ENCODE assay signal across 14 cellular contexts in the genomic region with DNA sequence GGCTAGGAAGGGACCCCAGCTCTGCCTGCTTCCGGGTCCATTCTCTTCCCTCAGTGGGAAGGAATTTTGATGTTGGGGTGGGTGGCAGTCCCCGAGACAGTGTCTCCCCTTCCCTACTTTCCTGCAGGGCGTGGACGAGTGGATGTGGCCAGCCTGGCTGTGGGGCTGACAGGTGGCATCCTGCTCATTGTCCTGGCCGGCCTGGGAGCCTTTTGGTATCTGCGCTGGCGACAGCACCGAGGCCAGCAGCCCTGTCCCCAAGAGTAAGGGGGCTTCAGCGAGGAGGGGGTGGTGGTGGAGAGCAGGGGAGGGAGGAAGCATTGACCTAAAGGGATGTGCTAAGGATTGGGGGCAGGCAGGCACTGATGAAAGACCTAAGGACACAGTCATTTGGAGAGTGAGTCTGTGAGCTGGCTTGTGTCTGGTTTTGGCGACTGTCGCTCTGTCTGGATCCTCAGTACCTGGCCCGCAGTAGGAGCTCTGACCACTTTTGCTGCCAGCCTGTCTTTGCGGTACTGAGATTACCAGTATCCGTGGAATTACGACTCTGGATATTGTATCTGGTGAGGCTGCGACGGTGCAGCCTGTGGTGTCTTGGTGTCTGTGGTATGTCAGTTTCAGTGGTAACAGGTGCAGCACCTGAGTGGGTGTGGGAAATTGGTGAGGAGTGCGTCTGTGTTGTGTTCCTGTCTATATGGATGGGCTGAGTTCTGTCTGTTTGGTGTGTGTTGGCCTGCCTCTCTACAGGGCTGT. TPM values are rescaled to one million over a fixed set of nuclear protein-coding genes. Genes with fewer than 3 reads are reported as not detected.
DNase-seq lines count a peak whose midpoint lies in the region; ATAC-seq, FAIRE-seq and TF ChIP-seq lines count a peak whose summit lies in the region.
"Had no signal": no experiment of that assay in that cellular context is flagged by ENCODE, and none has a peak within 500 bp of the region (broad histone marks: within the 10 kb centered on the region; RNA-seq: fewer than 3 reads in every experiment).

No MANE protein-coding gene starts in this region.

- no peaks in the 10 kb centered on the region for H3K9me3 ChIP-seq in K562 (replicated peaks; ENCODE audit: control insufficient read depth, insufficient read depth, low read depth, low read length)
- H3K9me3 ChIP-seq: Caco-2, MG63, Peyer's patch, thoracic aorta had no signal

- H2AFZ ChIP-seq in K562 (ENCODE audit: low read depth, low read length): 0 out of 2 replicates have a peak overlapping the region, but pooled peaks have one; percentile 32

- no peak for FAIRE-seq in K562 (lab: Jason Lieb, UNC)

- no peak overlapping the region for H3K27ac ChIP-seq in K562 (ENCODE audit: extremely low read depth, low read depth, low read length)

- TF ChIP-seq CTCF in K562 (IDR thresholded peaks at IDR 0.05 in 2 of 3, conservative IDR thresholded peaks at IDR 0.05 in 1 of 3; ENCODE audit: insufficient read depth in 2 of 3, low read depth in 1 of 3, low read length in 3 of 3) (no peak), lower leg skin (IDR thresholded peaks at IDR 0.05) (no peak)

- H3K36me3 ChIP-seq in K562 (ENCODE audit: control insufficient read depth, insufficient read depth, low read length): peaks cover under 1% of the 10 kb centered on the region
- H3K36me3 ChIP-seq: Peyer's patch, thoracic aorta had no signal

- peak overlapping the region in 1 of 2 experiments; percentile 14; a peak in 1 of 4 replicates for H3K9ac ChIP-seq in K562 (ENCODE audit: insufficient read depth in 1 of 2, low read depth in 2 of 2, low read length in 2 of 2)

- POLR2A ChIA-PET in K562 (lab: Yijun Ruan, JAX): interaction anchor here (3.5 kb wide), 1 partner anchor 9 kb away, joined by 30 read pairs; the partner anchor contains the start of genes NOSIP and PRRG2

- peaks cover 1% of the 10 kb centered on the region; the same call in 1 of the 2 replicates for H4K20me1 ChIP-seq in K562 (replicated peaks; ENCODE audit: control insufficient read depth, insufficient read depth, low read length)

- no peak for ATAC-seq in K562

- H3K4me2 ChIP-seq in K562 (ENCODE audit: insufficient read depth, low read length): no peak overlapping the region

- peaks cover 28% of the 10 kb centered on the region for H3K79me2 ChIP-seq in K562 (ENCODE audit: control insufficient read depth, insufficient read depth, low read length)

- H3K4me3 ChIP-seq in K562 (no peak overlapping the region), lower leg skin (ENCODE audit: low read depth, poor library complexity, severe bottlenecking) (no peak overlapping the region)
- H3K4me3 ChIP-seq: MG63, Peyer's patch, thoracic aorta had no signal

- H3K4me1 ChIP-seq in K562 (replicated peaks in 1 of 2; ENCODE audit: control insufficient read depth in 2 of 2, insufficient read depth in 2 of 2, low read length in 2 of 2): peaks cover 4 to 38% of the 10 kb centered on the region in 2 experiments; a peak in 4 of 5 replicates

- WGBS in K562 (ENCODE audit: insufficient coverage, low coverage, missing lambda C conversion rate): 74% methylated on average over 18 of the region's 18 CpGs
- 78 to 80% methylated on average over 18 of the region's 18 CpGs for WGBS in lower leg skin, 2 donors

- no peaks in the 10 kb centered on the region for H3K9me1 ChIP-seq in K562 (ENCODE audit: control insufficient read depth, insufficient read depth, low read length)

- no peaks in the 10 kb centered on the region for H3K27me3 ChIP-seq in K562 (ENCODE audit: control insufficient read depth in 2 of 2, insufficient read depth in 2 of 2, low read length in 2 of 2)
- H3K27me3 ChIP-seq: MG63, Peyer's patch had no signal

- DNase-seq in NCI-H82 (lab: John Stamatoyannopoulos, UW): peak; percentile 46
- no peak for DNase-seq in NCI-H82 treated with DMSO at 0.1 percent for 48 hours (lab: John Stamatoyannopoulos, UW; ENCODE audit: unreplicated experiment)
- peak; percentile 16 for DNase-seq in T-helper 9 cell
- no peak for DNase-seq in K562 (ENCODE audit: extremely low read depth in 1 of 4, low spot score in 3 of 4)
- DNase-seq in stimulated activated CD4-positive, alpha-beta T cell treated with anti-CD3 and anti-CD28 coated beads, Interleukin-4, amount 100 ng/mL, for 1 hour: peak; percentile 45
- no peak for DNase-seq in lower leg skin (ENCODE audit: low spot score in 2 of 2)
- DNase-seq in NCI-H748 treated with DMSO at 0.1 percent for 48 hours (lab: John Stamatoyannopoulos, UW): no peak
- no peak for DNase-seq in NCI-H446 (lab: John Stamatoyannopoulos, UW)
- DNase-seq: activated gamma-delta T cell, Caco-2, MG63, NCI-H2171 treated with DMSO at 0.1 percent for 48 hours, Peyer's patch had no signal

- TF ChIP-seq POLR2A in K562 (conservative IDR thresholded peaks at IDR 0.05): no peak
- no peak for TF ChIP-seq POLR2A in lower leg skin (IDR thresholded peaks at IDR 0.05)

- no peak for TF ChIP-seq RAD21 in K562 (CRISPR knock-in tag; conservative IDR thresholded peaks at IDR 0.05 in 1 of 2, IDR thresholded peaks at IDR 0.05 in 1 of 2)

- no peak for TF ChIP-seq EP300 in K562 (IDR thresholded peaks at IDR 0.05; ENCODE audit: low read length)

- no TSS peak for BruUV-seq in K562 (replicated peaks; lab: Mats Ljungman, UMichigan)

- in situ Hi-C loops in K562 (cut with MboI): no loop called here

- CTCF ChIA-PET in K562 (lab: Yijun Ruan, JAX; ENCODE audit: low intra/inter-chr PET ratio): no interaction called here

- intact Hi-C loops in K562 (cut with micrococcal nuclease): no loop called here
- intact Hi-C loops in lower leg skin (cut with DNase I; ENCODE audit: low total_unique reads): no loop called here

RNA-seq across cellular contexts. Expression of gene PRR12, which starts 2.4 kb away (rescaled TPM):
- total RNA-seq in K562 (2011; cell fraction: chromatin; rRNA removed; ENCODE audit: low replicate concordance): 7.0 and 14.7 TPM in 2 replicates
- 4.5 and 4.9 TPM in 2 replicates for total RNA-seq in K562 (2011; cell fraction: nucleolus; rRNA removed)
- total RNA-seq in K562 (2011; cell fraction: nucleoplasm; rRNA removed): 5.6 and 6.6 TPM in 2 replicates
- total RNA-seq in K562 (2014; rRNA removed) (1.5 and 2.8 TPM in 2 replicates), K562 (2014; rRNA removed; fragmentation: Illumina TruSeq; extraction: Trizol) (0.29 and 0.33 TPM in 2 replicates), K562 (2015; rRNA removed; fragmentation: Illumina TruSeq; extraction: Trizol) (0.98 and 1.7 TPM in 2 replicates), K562 (2021) (18.8 and 21.1 TPM in 2 replicates), lower leg skin (10 to 100 TPM; 19.6 to 53.1 (median 24.5) TPM)
- polyA plus RNA-seq in K562 (2011; rRNA removed) (0.24 and 0.57 TPM in 2 replicates), K562 (2014; fragmentation: Illumina TruSeq; extraction: Trizol) (3.0 and 6.1 TPM in 2 replicates), K562 (2014; fragmentation: Nextera tagmentation; extraction: Ambion mirVana) (under 1 TPM; 0.01 TPM), K562 (2014; rRNA removed) (4.7 and 7.0 TPM in 2 replicates)
- polyA plus RNA-seq in K562 (2011; cell fraction: cytosol; rRNA removed): 0.13 and 0.40 TPM in 2 replicates
- 1.9 and 3.1 TPM in 2 replicates for polyA plus RNA-seq in K562 (2011; cell fraction: nucleus; rRNA removed)
- 8.8 and 10.2 TPM in 2 replicates for polyA plus RNA-seq in K562 (2012)
- polyA minus RNA-seq in K562 (2011; rRNA and poly(A)+ RNA removed): 0.21 and 0.25 TPM in 2 replicates
- polyA minus RNA-seq in K562 (2011; cell fraction: cytosol; rRNA and poly(A)+ RNA removed): 3.7 and 5.3 TPM in 2 replicates
- polyA minus RNA-seq in K562 (2011; cell fraction: nucleus; rRNA and poly(A)+ RNA removed): 0.81 and 3.3 TPM in 2 replicates

RNA-seq across cellular contexts. Expression of gene PRRG2, which starts 7.4 kb away (rescaled TPM):
- 2.2 TPM in 1 of 2 replicates, not detected in the other for total RNA-seq in K562 (2011; cell fraction: chromatin; rRNA removed; ENCODE audit: low replicate concordance)
- total RNA-seq in K562 (2011; cell fraction: nucleolus; rRNA removed): 3.0 and 4.7 TPM in 2 replicates
- total RNA-seq in K562 (2011; cell fraction: nucleoplasm; rRNA removed): 2.6 and 2.9 TPM in 2 replicates
- total RNA-seq in K562 (2014; rRNA removed): 0.73 and 2.3 TPM in 2 replicates
- 0.33 TPM in 1 of 2 replicates, not detected in the other for total RNA-seq in K562 (2014; rRNA removed; fragmentation: Illumina TruSeq; extraction: Trizol)
- 0.65 and 0.94 TPM in 2 replicates for total RNA-seq in K562 (2015; rRNA removed; fragmentation: Illumina TruSeq; extraction: Trizol)
- total RNA-seq in K562 (2021): 1.1 TPM in 2 replicates
- polyA plus RNA-seq in K562 (2011; rRNA removed): 0.13 and 0.20 TPM in 2 replicates
- 0.29 and 1.2 TPM in 2 replicates for polyA plus RNA-seq in K562 (2011; cell fraction: cytosol; rRNA removed)
- polyA plus RNA-seq in K562 (2011; cell fraction: nucleus; rRNA removed): 0.44 and 0.55 TPM in 2 replicates
- 0.35 and 0.48 TPM in 2 replicates for polyA plus RNA-seq in K562 (2012)
- 0.12 and 0.36 TPM in 2 replicates for polyA plus RNA-seq in K562 (2014; fragmentation: Illumina TruSeq; extraction: Trizol)
- polyA plus RNA-seq in K562 (2014; fragmentation: Nextera tagmentation; extraction: Ambion mirVana): under 1 TPM; 0.06 to 0.11 TPM
- polyA plus RNA-seq in K562 (2014; rRNA removed): 1.1 and 1.4 TPM in 2 replicates
- polyA minus RNA-seq in K562 (2011; rRNA and poly(A)+ RNA removed): 0.33 and 0.46 TPM in 2 replicates
- 1.4 and 1.5 TPM in 2 replicates for polyA minus RNA-seq in K562 (2011; cell fraction: cytosol; rRNA and poly(A)+ RNA removed)
- polyA minus RNA-seq in K562 (2011; cell fraction: nucleus; rRNA and poly(A)+ RNA removed): 2.2 and 2.6 TPM in 2 replicates
- total RNA-seq in lower leg skin: 10 to 100 TPM; 13.9 to 31.2 (median 18.6) TPM
- total RNA-seq: thoracic aorta had no signal

RNA-seq across cellular contexts. Expression of gene NOSIP, which starts 8.2 kb away (rescaled TPM):
- 37.6 and 115 TPM in 2 replicates for total RNA-seq in K562 (2011; cell fraction: chromatin; rRNA removed; ENCODE audit: low replicate concordance)
- total RNA-seq in K562 (2011; cell fraction: nucleolus; rRNA removed): 84.5 and 91.1 TPM in 2 replicates
- 70.0 and 84.8 TPM in 2 replicates for total RNA-seq in K562 (2011; cell fraction: nucleoplasm; rRNA removed)
- 153 and 184 TPM in 2 replicates for total RNA-seq in K562 (2014; rRNA removed)
- total RNA-seq in K562 (2014; rRNA removed; fragmentation: Illumina TruSeq; extraction: Trizol): 29.5 and 44.9 TPM in 2 replicates
- total RNA-seq in K562 (2015; rRNA removed; fragmentation: Illumina TruSeq; extraction: Trizol): 109 and 112 TPM in 2 replicates
- 118 and 130 TPM in 2 replicates for total RNA-seq in K562 (2021)
- polyA plus RNA-seq in K562 (2011; rRNA removed): 79.9 and 94.3 TPM in 2 replicates
- 138 and 295 TPM in 2 replicates for polyA plus RNA-seq in K562 (2011; cell fraction: cytosol; rRNA removed)
- 106 and 158 TPM in 2 replicates for polyA plus RNA-seq in K562 (2011; cell fraction: nucleus; rRNA removed)
- 116 and 136 TPM in 2 replicates for polyA plus RNA-seq in K562 (2012)
- 56.7 and 111 TPM in 2 replicates for polyA plus RNA-seq in K562 (2014; fragmentation: Illumina TruSeq; extraction: Trizol)
- 10 to 100 TPM; 14.4 to 42.1 TPM for polyA plus RNA-seq in K562 (2014; fragmentation: Nextera tagmentation; extraction: Ambion mirVana)
- polyA plus RNA-seq in K562 (2014; rRNA removed): 147 and 151 TPM in 2 replicates
- polyA minus RNA-seq in K562 (2011; rRNA and poly(A)+ RNA removed): 47.8 and 60.4 TPM in 2 replicates
- polyA minus RNA-seq in K562 (2011; cell fraction: cytosol; rRNA and poly(A)+ RNA removed): 60.8 and 65.8 TPM in 2 replicates
- 29.6 and 41.9 TPM in 2 replicates for polyA minus RNA-seq in K562 (2011; cell fraction: nucleus; rRNA and poly(A)+ RNA removed)
- 10 to 100 TPM; 62.0 to 84.8 (median 66.8) TPM for total RNA-seq in lower leg skin

RNA-seq across cellular contexts. Expression of gene RRAS, which starts 51.4 kb away (rescaled TPM):
- total RNA-seq in K562 (2011; cell fraction: chromatin; rRNA removed; ENCODE audit: low replicate concordance): 2.5 and 10.0 TPM in 2 replicates
- 9.5 and 11.2 TPM in 2 replicates for total RNA-seq in K562 (2011; cell fraction: nucleolus; rRNA removed)
- 8.0 and 8.3 TPM in 2 replicates for total RNA-seq in K562 (2011; cell fraction: nucleoplasm; rRNA removed)
- total RNA-seq in K562 (2014; rRNA removed): 8.2 and 10.4 TPM in 2 replicates
- 1.5 and 1.7 TPM in 2 replicates for total RNA-seq in K562 (2014; rRNA removed; fragmentation: Illumina TruSeq; extraction: Trizol)
- 3.1 and 3.7 TPM in 2 replicates for total RNA-seq in K562 (2015; rRNA removed; fragmentation: Illumina TruSeq; extraction: Trizol)
- total RNA-seq in K562 (2021): 8.3 and 9.3 TPM in 2 replicates
- 15.4 and 16.4 TPM in 2 replicates for polyA plus RNA-seq in K562 (2011; rRNA removed)
- polyA plus RNA-seq in K562 (2011; cell fraction: cytosol; rRNA removed): 26.0 and 54.3 TPM in 2 replicates
- 19.7 and 39.0 TPM in 2 replicates for polyA plus RNA-seq in K562 (2011; cell fraction: nucleus; rRNA removed)
- polyA plus RNA-seq in K562 (2012): 14.8 and 16.2 TPM in 2 replicates
- polyA plus RNA-seq in K562 (2014; fragmentation: Illumina TruSeq; extraction: Trizol): 8.5 and 13.9 TPM in 2 replicates
- 1 to 10 TPM in 1 of 2 experiments, under 1 TPM in 1; 0.70 to 1.3 TPM for polyA plus RNA-seq in K562 (2014; fragmentation: Nextera tagmentation; extraction: Ambion mirVana)
- 17.3 and 18.3 TPM in 2 replicates for polyA plus RNA-seq in K562 (2014; rRNA removed)
- 1.2 and 2.7 TPM in 2 replicates for polyA minus RNA-seq in K562 (2011; rRNA and poly(A)+ RNA removed)
- polyA minus RNA-seq in K562 (2011; cell fraction: cytosol; rRNA and poly(A)+ RNA removed): 5.5 and 8.4 TPM in 2 replicates
- 2.0 TPM in 2 replicates for polyA minus RNA-seq in K562 (2011; cell fraction: nucleus; rRNA and poly(A)+ RNA removed)
- total RNA-seq in lower leg skin: 10 to 100 TPM; 14.0 to 20.2 (median 18.8) TPM

RNA-seq across cellular contexts. Expression of gene SCAF1, which starts 53.5 kb away (rescaled TPM):
- 11.3 and 31.0 TPM in 2 replicates for total RNA-seq in K562 (2011; cell fraction: chromatin; rRNA removed; ENCODE audit: low replicate concordance)
- 16.8 and 21.8 TPM in 2 replicates for total RNA-seq in K562 (2011; cell fraction: nucleolus; rRNA removed)
- 10.6 and 16.9 TPM in 2 replicates for total RNA-seq in K562 (2011; cell fraction: nucleoplasm; rRNA removed)
- total RNA-seq in K562 (2014; rRNA removed) (12.9 and 18.0 TPM in 2 replicates), K562 (2014; rRNA removed; fragmentation: Illumina TruSeq; extraction: Trizol) (2.5 and 2.8 TPM in 2 replicates), K562 (2015; rRNA removed; fragmentation: Illumina TruSeq; extraction: Trizol) (4.9 and 6.0 TPM in 2 replicates), K562 (2021) (75.5 and 79.0 TPM in 2 replicates), lower leg skin (10 to 100 TPM; 28.6 to 54.3 (median 33.7) TPM)
- polyA plus RNA-seq in K562 (2011; rRNA removed) (3.7 and 4.3 TPM in 2 replicates), K562 (2014; fragmentation: Illumina TruSeq; extraction: Trizol) (9.7 and 22.5 TPM in 2 replicates), K562 (2014; fragmentation: Nextera tagmentation; extraction: Ambion mirVana) (under 1 TPM; 0.20 to 0.25 TPM), K562 (2014; rRNA removed) (11.4 and 14.6 TPM in 2 replicates)
- polyA plus RNA-seq in K562 (2011; cell fraction: cytosol; rRNA removed): 5.1 and 6.3 TPM in 2 replicates
- 21.1 and 37.2 TPM in 2 replicates for polyA plus RNA-seq in K562 (2011; cell fraction: nucleus; rRNA removed)
- 36.5 and 39.5 TPM in 2 replicates for polyA plus RNA-seq in K562 (2012)
- polyA minus RNA-seq in K562 (2011; rRNA and poly(A)+ RNA removed): 1.1 and 1.9 TPM in 2 replicates
- polyA minus RNA-seq in K562 (2011; cell fraction: cytosol; rRNA and poly(A)+ RNA removed): 7.8 and 12.0 TPM in 2 replicates
- polyA minus RNA-seq in K562 (2011; cell fraction: nucleus; rRNA and poly(A)+ RNA removed): 4.8 and 5.6 TPM in 2 replicates

Comparison
In these comparisons a context has a peak if more than half of its experiments do, and no peak if none do; other contexts are left out.
1. DNase-seq: peak in NCI-H82 (single experiment), T-helper 9 cell (single experiment) and stimulated activated CD4-positive, alpha-beta T cell treated with anti-CD3 and anti-CD28 coated beads, Interleukin-4, amount 100 ng/mL, for 1 hour (single experiment); none in NCI-H82 treated with DMSO at 0.1 percent for 48 hours (single experiment), K562 (0 of 4), lower leg skin (0 of 2), NCI-H748 treated with DMSO at 0.1 percent for 48 hours (single experiment) and NCI-H446 (0 of 2).